Comparison of ENCODE assay signal across 10 cellular contexts in genomic region chr6:11196511-11197174, GRCh38. TPM values are rescaled to one million over a fixed set of nuclear protein-coding genes. Genes with fewer than 3 reads are reported as not detected.
DNase-seq lines count a peak whose midpoint lies in the region; ATAC-seq and TF ChIP-seq lines count a peak whose summit lies in the region.
"Had no signal": no experiment of that assay in that cellular context is flagged by ENCODE, and none has a peak within 500 bp of the region (broad histone marks: within the 10 kb centered on the region; RNA-seq: fewer than 3 reads in every experiment).

No MANE protein-coding gene starts in this region.

- DNase-seq in left ventricle myocardium inferior: no peak
- DNase-seq in Right ventricle myocardium inferior (ENCODE audit: missing footprints): no peak
- peak; percentile 94 for DNase-seq in astrocyte of the hippocampus (ENCODE audit: low read depth, low spot score)
- peak; percentile 61 to 68 for DNase-seq in lung microvascular endothelial cell (ENCODE audit: low read depth in 2 of 2)
- no peak for DNase-seq in upper lobe of right lung
- DNase-seq in hippocampal formation (lab: John Stamatoyannopoulos, UW): no peak
- no peak for DNase-seq in activated T-cell treated with anti-CD3 and anti-CD28 coated beads, Interleukin-2, amount 50 U/mL, for 48 hours
- DNase-seq: activated gamma-delta T cell treated with Interleukin-2 at 50 U/mL for 16 hours, GOT3 had no signal

- ATAC-seq in Right ventricle myocardium inferior (no peak), upper lobe of right lung (no peak), GM18511 (IDR thresholded peaks at IDR 0.05; ENCODE audit: unreplicated experiment) (no peak)

- H3K36me3 ChIP-seq in left ventricle myocardium inferior: peaks cover 46% of the 10 kb centered on the region
- peaks cover 62% of the 10 kb centered on the region for H3K36me3 ChIP-seq in upper lobe of right lung

- H3K4me1 ChIP-seq in left ventricle myocardium inferior (peaks cover 79% of the 10 kb centered on the region), upper lobe of right lung (peaks cover 75% of the 10 kb centered on the region)

- no peaks in the 10 kb centered on the region for H3K9me3 ChIP-seq in left ventricle myocardium inferior (replicated peaks)
- H3K9me3 ChIP-seq in upper lobe of right lung: no peaks in the 10 kb centered on the region

- H3K27me3 ChIP-seq in left ventricle myocardium inferior (ENCODE audit: low read depth) (no peaks in the 10 kb centered on the region), upper lobe of right lung (no peaks in the 10 kb centered on the region)

- peak overlapping the region; percentile 61 for H3K27ac ChIP-seq in left ventricle myocardium inferior (replicated peaks)
- H3K27ac ChIP-seq in upper lobe of right lung: peak overlapping the region; percentile 39

- TF ChIP-seq CTCF in left ventricle myocardium inferior (IDR thresholded peaks at IDR 0.05; ENCODE audit: borderline replicate concordance): no peak
- no peak for TF ChIP-seq CTCF in upper lobe of right lung (IDR thresholded peaks at IDR 0.05)

- intact Hi-C loops in left ventricle myocardium inferior (cut with micrococcal nuclease): no loop called here
- intact Hi-C loops in Right ventricle myocardium inferior (cut with DNase I): no loop called here
- intact Hi-C loops in upper lobe of right lung (cut with DNase I): no loop called here

- H3K4me3 ChIP-seq in left ventricle myocardium inferior (no peak overlapping the region), upper lobe of right lung (no peak overlapping the region)

RNA-seq across cellular contexts. Expression of gene NEDD9, which starts 35.8 kb away (rescaled TPM):
- 28.1 TPM for total RNA-seq in left ventricle myocardium inferior
- 29.3 TPM for total RNA-seq in Right ventricle myocardium inferior
- total RNA-seq in lung microvascular endothelial cell: 70.2 and 177 TPM in 2 replicates
- total RNA-seq in upper lobe of right lung: 194 TPM

Comparison
In these comparisons a context has a peak if more than half of its experiments do, and no peak if none do; other contexts are left out.
1. DNase-seq: peak in astrocyte of the hippocampus (single experiment) and lung microvascular endothelial cell (2 of 2); none in left ventricle myocardium inferior (single experiment), Right ventricle myocardium inferior (single experiment), upper lobe of right lung (single experiment), hippocampal formation (0 of 2) and activated T-cell treated with anti-CD3 and anti-CD28 coated beads, Interleukin-2, amount 50 U/mL, for 48 hours (0 of 2).